ENCODE assay signal across 28 cellular contexts in genomic region chr21:26473471-26473870, GRCh38.
DNase-seq lines count a peak whose midpoint lies in the region; ATAC-seq, FAIRE-seq and TF ChIP-seq lines count a peak whose summit lies in the region.
"Had no signal": no experiment of that assay in that cellular context is flagged by ENCODE, and none has a peak within 500 bp of the region (broad histone marks: within the 10 kb centered on the region; RNA-seq: fewer than 3 reads in every experiment).

No MANE protein-coding gene starts in this region.

- no peaks in the 10 kb centered on the region for H3K27me3 ChIP-seq in GM12878 (replicated peaks in 1 of 2; ENCODE audit: control insufficient read depth in 2 of 2, insufficient read depth in 2 of 2, low read length in 1 of 2)
- H3K27me3 ChIP-seq: dorsolateral prefrontal cortex, esophagus muscularis mucosa, transverse colon had no signal

- no peak for FAIRE-seq in GM12878 (lab: Jason Lieb, UNC)
- FAIRE-seq: D721Med, HepG2 had no signal

- H3K36me3 ChIP-seq in GM12878 (ENCODE audit: control insufficient read depth in 2 of 2, insufficient read depth in 2 of 2, low read length in 1 of 2): no peaks in the 10 kb centered on the region
- H3K36me3 ChIP-seq: esophagus muscularis mucosa, lower lobe of right lung, transverse colon had no signal

- RAD21 ChIA-PET in GM12878 (lab: Charles Lee; ENCODE audit: unreplicated experiment): no interaction called here

- WGBS in GM12878 (ENCODE audit: insufficient coverage, insufficient replicate concordance, low lambda C conversion rate, missing lambda C conversion rate): 0% methylated on average over 2 of the region's 2 CpGs

- no peak overlapping the region for H3K4me3 ChIP-seq in GM12878
- no peak overlapping the region for H3K4me3 ChIP-seq in coronary artery
- H3K4me3 ChIP-seq: dorsolateral prefrontal cortex, esophagus muscularis mucosa, lower lobe of right lung, SK-N-MC, transverse colon had no signal

- SMC1A ChIA-PET in GM12878 (lab: Charles Lee; ENCODE audit: uncharacterized antibody, unreplicated experiment): interaction anchor here (1.1 kb wide), 1 partner anchor 10 kb away, joined by 3 read pairs; no protein-coding TSS in a partner anchor

- H3K9ac ChIP-seq in GM12878 (ENCODE audit: control insufficient read depth, insufficient read depth, low read length): no peak overlapping the region

- peak overlapping the region; percentile 0; the same call in 1 of the 2 replicates for H3K4me2 ChIP-seq in GM12878 (ENCODE audit: control insufficient read depth, insufficient read depth)

- TF ChIP-seq EP300 in GM12878 (IDR thresholded peaks at IDR 0.05; ENCODE audit: borderline replicate concordance in 1 of 2, control insufficient read depth in 1 of 2, low read depth in 2 of 2, low read length in 2 of 2): no peak

- POLR2A ChIA-PET in GM12878 (lab: Charles Lee): no interaction called here

- no peaks in the 10 kb centered on the region for H3K79me2 ChIP-seq in GM12878 (ENCODE audit: control insufficient read depth, insufficient read depth, low read length)

- BruUV-seq in GM12878 (replicated peaks; lab: Mats Ljungman, UMichigan): no TSS peak

- no peak overlapping the region for H2AFZ ChIP-seq in GM12878 (ENCODE audit: control insufficient read depth, low read depth, low read length)

- peaks cover 14% of the 10 kb centered on the region for H3K4me1 Mint-ChIP-seq in activated naive CD4-positive, alpha-beta T cell treated with anti-CD3 and anti-CD28 coated beads for 36 hours (ENCODE audit: low read depth)
- H3K4me1 Mint-ChIP-seq: B cell; CD4-positive, alpha-beta memory T cell; naive thymus-derived CD8-positive, alpha-beta T cell had no signal

- no peak overlapping the region for H3K27ac Mint-ChIP-seq in activated naive CD4-positive, alpha-beta T cell treated with anti-CD3 and anti-CD28 coated beads for 36 hours
- H3K27ac Mint-ChIP-seq: B cell; CD4-positive, alpha-beta memory T cell; naive thymus-derived CD8-positive, alpha-beta T cell had no signal

- H3K27me3 Mint-ChIP-seq in activated naive CD4-positive, alpha-beta T cell treated with anti-CD3 and anti-CD28 coated beads for 36 hours (ENCODE audit: low read depth): no peaks in the 10 kb centered on the region
- H3K27me3 Mint-ChIP-seq: B cell had no signal

- no peak for TF ChIP-seq POLR2A in GM12878 (IDR thresholded peaks at IDR 0.05; ENCODE audit: low read depth, low read length)

- H3K27ac ChIP-seq in GM12878 (ENCODE audit: control insufficient read depth, insufficient read depth) (no peak overlapping the region), coronary artery (no peak overlapping the region)
- H3K27ac ChIP-seq: dorsolateral prefrontal cortex, esophagus muscularis mucosa, lower lobe of right lung, SK-N-MC, transverse colon had no signal

- in situ Hi-C loops in GM12878 (cut with MboI): no loop called here

- H4K20me1 ChIP-seq in GM12878 (ENCODE audit: control insufficient read depth, insufficient read depth): no peaks in the 10 kb centered on the region

- ATAC-seq in GM18870 (IDR thresholded peaks at IDR 0.05; ENCODE audit: unreplicated experiment) (peak; percentile 81), HG03432 (IDR thresholded peaks at IDR 0.05; ENCODE audit: unreplicated experiment) (peak; percentile 76), GM12878 (no peak)
- ATAC-seq: HepG2; lower lobe of right lung; naive thymus-derived CD8-positive, alpha-beta T cell; right cardiac atrium had no signal

- CTCF ChIA-PET in activated naive CD4-positive, alpha-beta T cell treated with anti-CD3 and anti-CD28 coated beads for 36 hours (lab: Charles Lee): no interaction called here
- CTCF ChIA-PET in GM12878 (lab: Yijun Ruan, JAX): interaction anchor here (0.6 kb wide), 1 partner anchor 221 kb away, joined by 3 read pairs; no protein-coding TSS in a partner anchor

- intact Hi-C loops in activated naive CD4-positive, alpha-beta T cell treated with anti-CD3 and anti-CD28 coated beads for 36 hours (cut with micrococcal nuclease): loop anchor here (5.0 kb wide), 1 partner anchor 866 kb away; the partner anchor contains the start of gene MRPL39
- intact Hi-C loops in GM12878 (cut with micrococcal nuclease; ENCODE audit: unreplicated experiment): no loop called here

- H3K9me3 ChIP-seq in GM12878 (replicated peaks; ENCODE audit: control insufficient read depth, insufficient read depth, low read length): no peaks in the 10 kb centered on the region
- H3K9me3 ChIP-seq: esophagus muscularis mucosa, lower lobe of right lung, transverse colon had no signal

- no peak overlapping the region for H3K4me3 Mint-ChIP-seq in activated naive CD4-positive, alpha-beta T cell treated with anti-CD3 and anti-CD28 coated beads for 36 hours
- H3K4me3 Mint-ChIP-seq: B cell; CD4-positive, alpha-beta memory T cell; naive thymus-derived CD8-positive, alpha-beta T cell had no signal

- no peak for TF ChIP-seq CTCF in GM12878 (IDR thresholded peaks at IDR 0.05 in 2 of 3, conservative IDR thresholded peaks at IDR 0.05 in 1 of 3; ENCODE audit: control insufficient read depth in 2 of 3, extremely low read depth in 1 of 3, insufficient read depth in 1 of 3, low read depth in 3 of 3, low read length in 3 of 3)
- no peak for TF ChIP-seq CTCF in coronary artery (IDR thresholded peaks at IDR 0.05)

- H3K4me1 ChIP-seq in GM12878 (ENCODE audit: control insufficient read depth, insufficient read depth, low read length): no peaks in the 10 kb centered on the region
- H3K4me1 ChIP-seq: esophagus muscularis mucosa, lower lobe of right lung, transverse colon had no signal

- no peaks in the 10 kb centered on the region for H3K36me3 Mint-ChIP-seq in activated naive CD4-positive, alpha-beta T cell treated with anti-CD3 and anti-CD28 coated beads for 36 hours (ENCODE audit: low read depth)
- H3K36me3 Mint-ChIP-seq: CD4-positive, alpha-beta memory T cell; naive thymus-derived CD8-positive, alpha-beta T cell had no signal

- TF ChIP-seq RAD21 in GM12878 (IDR thresholded peaks at IDR 0.05; ENCODE audit: insufficient read depth, low read depth, low read length): no peak

- DNase-seq in activated naive CD4-positive, alpha-beta T cell treated with anti-CD3 and anti-CD28 coated beads for 36 hours: peak; percentile 20
- DNase-seq in activated naive CD4-positive, alpha-beta T cell treated with Interleukin-2 at 50 U/mL for 16 hours: no peak
- DNase-seq in GM12878 (ENCODE audit: low read depth, low spot score) (no peak), coronary artery (ENCODE audit: low spot score) (no peak), HPDE6-E6E7 (ENCODE audit: extremely low spot score) (no peak), germinal center (ENCODE audit: low spot score) (no peak)
- DNase-seq: ACHN; activated CD4-positive, CD25-positive, alpha-beta regulatory T cell; amniotic stem cell; CD4-positive, alpha-beta memory T cell; dorsolateral prefrontal cortex; foreskin fibroblast; kidney glomerular epithelial cell; lower lobe of right lung; MM.1S; naive thymus-derived CD8-positive, alpha-beta T cell; NCI-H2029; NCI-H526; stimulated activated CD4-positive, alpha-beta T cell treated with anti-CD3 and anti-CD28 coated beads, Interleukin-2, amount 100 ng/mL, for 48 hours; transverse colon had no signal

- H3K9me3 Mint-ChIP-seq in activated naive CD4-positive, alpha-beta T cell treated with anti-CD3 and anti-CD28 coated beads for 36 hours: peaks cover 3% of the 10 kb centered on the region

TF ChIP-seq in GM12878, 131 proteins besides CTCF, POLR2A, EP300 and RAD21:
- 0 out of 2 replicates have a peak, but pooled peaks have one; percentile 26 for TF ChIP-seq EED (IDR thresholded peaks at IDR 0.05; ENCODE audit: low read depth)
- TF ChIP-seq HDGF (IDR thresholded peaks at IDR 0.05): no peak
- no peak for TF ChIP-seq ZNF274 (IDR thresholded peaks at IDR 0.05; ENCODE audit: insufficient read depth, insufficient read length)
- TF ChIP-seq CEBPZ (IDR thresholded peaks at IDR 0.05; ENCODE audit: low read depth, low read length): no peak
- 0 out of 2 replicates have a peak, but pooled peaks have one; percentile 27 for TF ChIP-seq ATF2 (IDR thresholded peaks at IDR 0.05; ENCODE audit: low read length)
- 0 out of 2 replicates have a peak, but pooled peaks have one; percentile 8 for TF ChIP-seq CREM (IDR thresholded peaks at IDR 0.05; ENCODE audit: low read depth)
- TF ChIP-seq RUNX3 (IDR thresholded peaks at IDR 0.05; ENCODE audit: low read length): peak; percentile 35
- 0 out of 2 replicates have a peak, but pooled peaks have one; percentile 27 for TF ChIP-seq TCF7 (IDR thresholded peaks at IDR 0.05; ENCODE audit: borderline replicate concordance)
- TF ChIP-seq CHD4 (IDR thresholded peaks at IDR 0.05): no peak
